11 cellular contexts compared by ENCODE assay signal in the genomic region with DNA sequence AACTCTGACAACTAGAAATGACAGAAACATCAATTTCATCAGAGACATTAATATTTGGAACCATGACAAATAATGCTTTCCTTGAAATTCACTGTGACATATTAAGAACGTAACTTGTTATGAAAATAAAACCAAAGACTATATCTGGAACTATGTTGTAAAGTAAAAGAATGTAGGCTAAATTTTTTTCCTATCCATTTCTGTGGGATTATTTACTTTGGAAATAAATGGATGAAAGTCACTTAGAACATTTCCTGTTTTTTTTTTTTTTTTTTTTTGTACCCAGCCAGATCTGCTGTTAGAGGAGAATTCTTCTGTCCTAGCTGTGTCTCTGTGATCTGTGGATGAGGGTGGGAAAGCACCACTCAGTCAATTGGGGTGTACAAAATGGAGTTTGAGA.
"Had no signal": no experiment of that assay in that cellular context is flagged by ENCODE, and none has a peak within 500 bp of the region (broad histone marks: within the 10 kb centered on the region; RNA-seq: fewer than 3 reads in every experiment).

No MANE protein-coding gene starts in this region.

- ATAC-seq: naive thymus-derived CD8-positive, alpha-beta T cell had no signal

- H3K9me3 ChIP-seq: breast epithelium, neutrophil had no signal

- DNase-seq: activated CD4-positive, alpha-beta T cell treated with anti-CD3 and anti-CD28 coated beads, Interleukin-2, amount 10 ng/mL, durations not matched to agents 7 days and 5 days; activated CD4-positive, CD25-positive, alpha-beta regulatory T cell; activated naive CD4-positive, alpha-beta T cell; aorta; immature natural killer cell; naive thymus-derived CD8-positive, alpha-beta T cell; stimulated activated CD4-positive, alpha-beta T cell treated with anti-CD3 and anti-CD28 coated beads, Interleukin-4, amount 100 ng/mL, for 24 hours; stimulated activated naive CD4-positive, alpha-beta T cell; upper lobe of left lung had no signal

- H3K4me3 ChIP-seq: breast epithelium, upper lobe of left lung had no signal

- H3K27me3 ChIP-seq: breast epithelium, neutrophil, upper lobe of left lung had no signal

- H3K27ac ChIP-seq: neutrophil, upper lobe of left lung had no signal

- H3K36me3 ChIP-seq: breast epithelium, neutrophil, upper lobe of left lung had no signal
